ENCODE assay signal across 1 cellular context in genomic region chr5:73174100-73174815, GRCh38.
TF ChIP-seq lines count a peak whose summit lies in the region.

No MANE protein-coding gene starts in this region.

TF ChIP-seq in GM23338, 12 proteins besides CTCF, POLR2A, EP300 and RAD21 (continued from another document):
- no peak for TF ChIP-seq ZNF462 (CRISPR knock-in tag; IDR thresholded peaks at IDR 0.05)
- TF ChIP-seq EZH2phosphoT487 (IDR thresholded peaks at IDR 0.05; ENCODE audit: unreplicated experiment), result no peak
- no peak for TF ChIP-seq ZNF331 (CRISPR knock-in tag; IDR thresholded peaks at IDR 0.05; ENCODE audit: low read depth)
- TF ChIP-seq CREB1 (CRISPR knock-in tag; IDR thresholded peaks at IDR 0.05; ENCODE audit: low read depth), result no peak
- TF ChIP-seq JUNB (IDR thresholded peaks at IDR 0.05; ENCODE audit: unreplicated experiment), result no peak
- TF ChIP-seq STAT1 (IDR thresholded peaks at IDR 0.05; ENCODE audit: unreplicated experiment), result no peak
- no peak for TF ChIP-seq POLR2AphosphoS5 (IDR thresholded peaks at IDR 0.05; ENCODE audit: low read depth)
- no peak for TF ChIP-seq EZH2 (IDR thresholded peaks at IDR 0.05; ENCODE audit: low read depth, unreplicated experiment)
- TF ChIP-seq REST (IDR thresholded peaks at IDR 0.05; ENCODE audit: unreplicated experiment), result no peak
